In genomic region chr12:131732996-131733615, GRCh38 we compare ENCODE assay signal across 1 cellular context.
TF ChIP-seq lines count a peak whose summit lies in the region.

No MANE protein-coding gene starts in this region.

TF ChIP-seq in WTC11, 78 proteins besides CTCF, POLR2A, EP300 and RAD21 (continued from another document):
- TF ChIP-seq PRDM15 (CRISPR knock-in tag; IDR thresholded peaks at IDR 0.05) (no peak), ZNF219 (CRISPR knock-in tag; IDR thresholded peaks at IDR 0.05; ENCODE audit: borderline replicate concordance) (no peak), CREB1 (CRISPR knock-in tag; IDR thresholded peaks at IDR 0.05) (no peak), SMAD3 (CRISPR knock-in tag; IDR thresholded peaks at IDR 0.05; ENCODE audit: borderline replicate concordance) (no peak), ERG (CRISPR knock-in tag; IDR thresholded peaks at IDR 0.05) (no peak), ATF1 (CRISPR knock-in tag; IDR thresholded peaks at IDR 0.05) (no peak), PRRX2 (CRISPR knock-in tag; IDR thresholded peaks at IDR 0.05) (no peak), TEAD1 (CRISPR knock-in tag; IDR thresholded peaks at IDR 0.05) (no peak)
